Comparison of ENCODE assay signal across 7 cellular contexts in genomic region chr5:131782717-131783116, GRCh38.
"Had no signal": no experiment of that assay in that cellular context is flagged by ENCODE, and none has a peak within 500 bp of the region (broad histone marks: within the 10 kb centered on the region; RNA-seq: fewer than 3 reads in every experiment).

No MANE protein-coding gene starts in this region.

- H3K9me3 Mint-ChIP-seq: GM23338, H9, HFFc6 had no signal

- ATAC-seq: GM23338, HCT116 had no signal

- H3K27ac Mint-ChIP-seq: H9, HFFc6 had no signal

- H3K4me3 Mint-ChIP-seq: GM23338, H9, HFFc6 had no signal

- DNase-seq: GOT3, H7, H9, HCEC 1CT, HFFc6 had no signal
